Comparison of ENCODE assay signal across 9 cellular contexts in genomic region chr16:11105038-11105903, GRCh38.
DNase-seq lines count a peak whose midpoint lies in the region; ATAC-seq and TF ChIP-seq lines count a peak whose summit lies in the region.
"Had no signal": no experiment of that assay in that cellular context is flagged by ENCODE, and none has a peak within 500 bp of the region (broad histone marks: within the 10 kb centered on the region; RNA-seq: fewer than 3 reads in every experiment).

No MANE protein-coding gene starts in this region.

- peaks cover 19% of the 10 kb centered on the region for H3K4me1 Mint-ChIP-seq in memory B cell

- H3K36me3 Mint-ChIP-seq in memory B cell: peaks cover 8% of the 10 kb centered on the region

- H3K27me3 ChIP-seq in DND-41 (ENCODE audit: insufficient read depth, low read length, poor library complexity) (no peaks in the 10 kb centered on the region), Peyer's patch (no peaks in the 10 kb centered on the region), upper lobe of right lung (no peaks in the 10 kb centered on the region)

- no peaks in the 10 kb centered on the region for H3K79me2 ChIP-seq in DND-41 (ENCODE audit: insufficient read depth, low read length)

- H3K4me2 ChIP-seq in DND-41 (ENCODE audit: insufficient read depth, low read length): peak overlapping the region; percentile 32

- TF ChIP-seq POLR2A in Peyer's patch (IDR thresholded peaks at IDR 0.05): no peak

- H3K36me3 ChIP-seq in DND-41 (ENCODE audit: insufficient read depth, low read length) (peaks cover 3% of the 10 kb centered on the region; the same call in 1 of the 2 replicates), Peyer's patch (no peaks in the 10 kb centered on the region), upper lobe of right lung (no peaks in the 10 kb centered on the region)

- intact Hi-C loops in upper lobe of right lung (cut with DNase I): no loop called here

- H3K4me3 ChIP-seq in DND-41 (ENCODE audit: low read depth in 1 of 2, low read length in 2 of 2): no peak overlapping the region
- no peak overlapping the region for H3K4me3 ChIP-seq in Peyer's patch
- no peak overlapping the region for H3K4me3 ChIP-seq in cardiac fibroblast (replicated peaks in 1 of 2; ENCODE audit: low read depth in 2 of 2, low read length in 2 of 2)
- H3K4me3 ChIP-seq in upper lobe of right lung: no peak overlapping the region

- TF ChIP-seq CTCF in DND-41 (IDR thresholded peaks at IDR 0.05; ENCODE audit: borderline replicate concordance, extremely low read depth, low read length, poor library complexity, severe bottlenecking): peak; percentile 6
- no peak for TF ChIP-seq CTCF in GM20000 (IDR thresholded peaks at IDR 0.05; ENCODE audit: extremely low read depth, missing control alignments)
- peak in 2 of 6 experiments; percentile 18 to 19 for TF ChIP-seq CTCF in Peyer's patch (IDR thresholded peaks at IDR 0.05)
- TF ChIP-seq CTCF in cardiac fibroblast (IDR thresholded peaks at IDR 0.05; ENCODE audit: low read depth, low read length): no peak
- no peak for TF ChIP-seq CTCF in upper lobe of right lung (IDR thresholded peaks at IDR 0.05)

- peak; percentile 89 for ATAC-seq in DND-41 (ENCODE audit: insufficient read depth, low read depth)
- ATAC-seq in memory B cell (ENCODE audit: low read depth): peak; percentile 88
- ATAC-seq in upper lobe of right lung: peak; percentile 76

- no peaks in the 10 kb centered on the region for H3K27me3 Mint-ChIP-seq in memory B cell

- H3K9me3 Mint-ChIP-seq in memory B cell: no peaks in the 10 kb centered on the region

- H4K20me1 ChIP-seq in DND-41 (ENCODE audit: insufficient read depth, low read length): no peaks in the 10 kb centered on the region

- H3K27ac Mint-ChIP-seq in memory B cell: peak overlapping the region; percentile 78

- H3K4me1 ChIP-seq in DND-41 (ENCODE audit: insufficient read depth, low read length) (peaks cover 46% of the 10 kb centered on the region), Peyer's patch (peaks cover 0 to 43% (median 17%) of the 10 kb centered on the region in 4 donors), upper lobe of right lung (peaks cover 49% of the 10 kb centered on the region)

- peak overlapping the region; percentile 41 for H3K4me3 Mint-ChIP-seq in memory B cell

- H3K27ac ChIP-seq in DND-41 (ENCODE audit: low read length) (peak overlapping the region; percentile 70), Peyer's patch (peak overlapping the region in 3 of 4 donors; percentile 51 to 67 (median 64)), upper lobe of right lung (peak overlapping the region; percentile 43)
- H3K27ac ChIP-seq: VCaP had no signal

- peak overlapping the region; percentile 35 for H3K9ac ChIP-seq in DND-41 (ENCODE audit: low read depth, low read length)

- peak; percentile 75 for DNase-seq in DND-41
- peak; percentile 61 for DNase-seq in GM20000 (ENCODE audit: low spot score)
- DNase-seq in HS-27A (ENCODE audit: low read depth): peak; percentile 27
- DNase-seq in Peyer's patch: peak; percentile 43 to 79 (median 74)
- peak; percentile 96 for DNase-seq in cardiac fibroblast (ENCODE audit: low read depth in 2 of 2)
- peak; percentile 27 to 38 for DNase-seq in memory B cell (ENCODE audit: low spot score in 2 of 2)
- DNase-seq in upper lobe of right lung: no peak
- no peak for DNase-seq in 8988T

- no peak overlapping the region; the same call in 1 of the 2 replicates for H2AFZ ChIP-seq in DND-41 (ENCODE audit: low read depth, low read length)

- H3K9me3 ChIP-seq in DND-41 (ENCODE audit: insufficient read depth, low read length, severe bottlenecking) (no peaks in the 10 kb centered on the region), Peyer's patch (no peaks in the 10 kb centered on the region), upper lobe of right lung (no peaks in the 10 kb centered on the region)

Comparison
In these comparisons a context has a peak if more than half of its experiments do, and no peak if none do; other contexts are left out.
1. DNase-seq: peak in DND-41 (single experiment), GM20000 (single experiment), HS-27A (single experiment), Peyer's patch (3 of 3), cardiac fibroblast (2 of 2) and memory B cell (2 of 2); none in upper lobe of right lung (single experiment) and 8988T (single experiment).
2. Peak in every context shown above with its lines, with median percentiles within 50 percentile points of each other: ATAC-seq and H3K27ac ChIP-seq.